ENCODE assay signal across 23 cellular contexts in the genomic region with DNA sequence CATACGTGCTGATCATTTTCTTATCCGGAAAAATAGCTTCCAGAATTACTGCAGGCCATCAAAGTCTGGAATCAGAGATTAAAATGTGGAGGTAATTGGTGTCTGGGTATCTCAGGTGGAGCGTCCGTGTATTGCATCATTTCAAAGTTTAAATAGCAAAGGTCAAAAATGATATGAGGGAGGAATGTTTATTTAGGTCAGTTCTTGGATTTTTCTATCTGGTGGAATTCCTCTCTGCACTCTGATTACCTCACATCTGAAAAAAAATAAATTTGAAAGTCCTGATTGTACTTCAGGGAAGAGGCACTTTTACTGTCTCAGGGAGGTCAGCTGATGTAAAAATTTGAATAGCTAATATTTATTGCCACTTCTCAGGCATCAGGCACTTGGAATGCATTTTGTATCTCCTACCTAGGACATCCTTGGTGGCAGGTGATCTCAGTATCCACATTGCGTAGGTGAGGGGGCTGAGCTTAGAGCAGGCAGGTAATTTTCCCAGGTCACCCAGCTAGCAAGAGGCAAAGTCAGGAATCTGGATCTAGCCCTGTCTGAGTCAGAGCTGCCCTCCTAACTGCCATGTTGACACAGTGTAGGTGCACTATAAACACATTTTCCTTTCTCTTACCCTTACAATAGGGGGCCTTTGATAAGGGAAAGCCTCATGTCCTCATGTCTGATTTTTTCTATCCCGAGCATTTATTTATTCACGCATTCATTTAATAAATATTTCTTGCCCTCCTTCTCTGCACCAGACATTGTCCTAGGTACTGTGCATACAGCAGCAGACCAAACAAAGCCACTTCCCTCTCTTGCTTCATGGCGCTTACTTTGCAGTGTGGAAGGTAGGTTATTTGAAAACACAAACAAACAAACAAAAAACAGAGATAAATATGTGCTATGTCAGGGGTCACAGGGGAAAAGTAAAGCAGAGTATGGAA.
"Had no signal": no experiment of that assay in that cellular context is flagged by ENCODE, and none has a peak within 500 bp of the region (broad histone marks: within the 10 kb centered on the region; RNA-seq: fewer than 3 reads in every experiment).

No MANE protein-coding gene starts in this region.

- H3K27me3 Mint-ChIP-seq: stimulated activated memory B cell treated with anti-CD40 and anti-IgM and Interleukin-4, amounts not matched to agents 10 μg/mL and 1 μg/mL and 100 μg/mL, for 72 hours; stimulated activated naive CD8-positive, alpha-beta T cell treated with anti-CD3 and anti-CD28 coated beads, Interleukin-15, Interleukin-2, amounts not matched to agents 100 ng/mL and 50 ng/mL, for 24 hours had no signal

- ATAC-seq: gastroesophageal sphincter; left ventricle myocardium superior; psoas muscle; sciatic nerve; stimulated activated memory B cell treated with anti-CD40 and anti-IgM and Interleukin-4, amounts not matched to agents 10 μg/mL and 1 μg/mL and 100 μg/mL, for 72 hours; upper lobe of right lung had no signal

- H3K4me3 ChIP-seq: esophagus squamous epithelium, gastroesophageal sphincter, psoas muscle, spleen, tibial artery, upper lobe of right lung, vagina had no signal

- FAIRE-seq: keratinocyte had no signal

- H3K36me3 Mint-ChIP-seq: immature natural killer cell; naive B cell; stimulated activated memory B cell treated with anti-CD40 and anti-IgM and Interleukin-4, amounts not matched to agents 10 μg/mL and 1 μg/mL and 100 μg/mL, for 72 hours had no signal

- H3K4me1 Mint-ChIP-seq: immature natural killer cell; naive B cell; nephron; stimulated activated memory B cell treated with anti-CD40 and anti-IgM and Interleukin-4, amounts not matched to agents 10 μg/mL and 1 μg/mL and 100 μg/mL, for 72 hours had no signal

- H3K4me3 Mint-ChIP-seq: immature natural killer cell; naive B cell; nephron; stimulated activated memory B cell treated with anti-CD40 and anti-IgM and Interleukin-4, amounts not matched to agents 10 μg/mL and 1 μg/mL and 100 μg/mL, for 72 hours; stimulated activated naive CD8-positive, alpha-beta T cell treated with anti-CD3 and anti-CD28 coated beads, Interleukin-15, Interleukin-2, amounts not matched to agents 100 ng/mL and 50 ng/mL, for 24 hours had no signal

- DNase-seq: dermis blood vessel endothelial cell; esophagus squamous epithelium; foreskin fibroblast; glutamatergic neuron; immature natural killer cell; left ventricle myocardium superior; mesendoderm; naive B cell; psoas muscle; retina; spleen; stimulated activated CD4-positive, alpha-beta T cell treated with anti-CD3 and anti-CD28 coated beads, Interleukin-15, amount 100 ng/mL, for 24 hours; stimulated activated CD4-positive, alpha-beta T cell treated with anti-CD3 and anti-CD28 coated beads, Interleukin-1b, Interleukin-23, amount 100 ng/mL, for 48 hours; stimulated activated CD4-positive, alpha-beta T cell treated with anti-CD3 and anti-CD28 coated beads, Interleukin-4, amount 100 ng/mL, for 24 hours; tibial artery; upper lobe of right lung had no signal

- H3K27ac ChIP-seq: esophagus squamous epithelium, gastroesophageal sphincter, psoas muscle, spleen, tibial artery, upper lobe of right lung, vagina had no signal

- H3K4me1 ChIP-seq: esophagus squamous epithelium, gastroesophageal sphincter, psoas muscle, spleen, tibial artery, upper lobe of right lung, vagina had no signal

- H3K27ac Mint-ChIP-seq: immature natural killer cell; naive B cell; nephron; stimulated activated memory B cell treated with anti-CD40 and anti-IgM and Interleukin-4, amounts not matched to agents 10 μg/mL and 1 μg/mL and 100 μg/mL, for 72 hours; stimulated activated naive CD8-positive, alpha-beta T cell treated with anti-CD3 and anti-CD28 coated beads, Interleukin-15, Interleukin-2, amounts not matched to agents 100 ng/mL and 50 ng/mL, for 24 hours had no signal

- H3K9me3 Mint-ChIP-seq: immature natural killer cell, nephron had no signal

- H3K27me3 ChIP-seq: esophagus squamous epithelium, gastroesophageal sphincter, spleen, tibial artery, upper lobe of right lung, vagina had no signal

- H3K36me3 ChIP-seq: esophagus squamous epithelium, gastroesophageal sphincter, spleen, tibial artery, upper lobe of right lung, vagina had no signal

- H3K9me3 ChIP-seq: esophagus squamous epithelium, gastroesophageal sphincter, psoas muscle, spleen, tibial artery, upper lobe of right lung, vagina had no signal
